In genomic region chr10:15344876-15345285, GRCh38 we compare ENCODE assay signal across 9 cellular contexts. TPM values are rescaled to one million over a fixed set of nuclear protein-coding genes. Genes with fewer than 3 reads are reported as not detected.
DNase-seq lines count a peak whose midpoint lies in the region; ATAC-seq and TF ChIP-seq lines count a peak whose summit lies in the region.
"Had no signal": no experiment of that assay in that cellular context is flagged by ENCODE, and none has a peak within 500 bp of the region (broad histone marks: within the 10 kb centered on the region; RNA-seq: fewer than 3 reads in every experiment).

No MANE protein-coding gene starts in this region.

- H3K36me3 ChIP-seq in Panc1 (ENCODE audit: control insufficient read depth, insufficient read depth, low read length): no peaks in the 10 kb centered on the region
- H3K36me3 ChIP-seq in tibial artery: no peaks in the 10 kb centered on the region
- H3K36me3 ChIP-seq in OCI-LY7 (ENCODE audit: insufficient read depth, low read length): no peaks in the 10 kb centered on the region
- H3K36me3 ChIP-seq: vagina had no signal

- H3K9me2 ChIP-seq in OCI-LY7 (ENCODE audit: insufficient read depth, low read length): no peaks in the 10 kb centered on the region

- DNase-seq in KBM-7: peak; percentile 94
- DNase-seq in Panc1 (ENCODE audit: low read depth, low spot score): no peak
- DNase-seq in fibroblast of mammary gland (ENCODE audit: low read depth): peak; percentile 59
- peak; percentile 69 for DNase-seq in retinal pigment epithelial cell (ENCODE audit: low read depth)
- DNase-seq in tibial artery: no peak
- DNase-seq in OCI-LY7 (ENCODE audit: low spot score): no peak
- DNase-seq in cerebellar nuclear complex (lab: John Stamatoyannopoulos, UW): no peak

- no peaks in the 10 kb centered on the region for H4K20me1 ChIP-seq in OCI-LY7 (ENCODE audit: insufficient read depth, low read length)

- BruUV-seq in Panc1 (replicated peaks; lab: Mats Ljungman, UMichigan) (no TSS peak), OCI-LY7 (replicated peaks; lab: Mats Ljungman, UMichigan) (no TSS peak)

- no peaks in the 10 kb centered on the region for H3K27me3 ChIP-seq in Panc1 (ENCODE audit: control insufficient read depth, insufficient read depth, low read length)
- H3K27me3 ChIP-seq in tibial artery: no peaks in the 10 kb centered on the region
- H3K27me3 ChIP-seq: vagina had no signal

- no peak overlapping the region for H3K4me3 ChIP-seq in Panc1 (ENCODE audit: low read depth in 2 of 2, low read length in 2 of 2)
- H3K4me3 ChIP-seq in fibroblast of mammary gland (ENCODE audit: control insufficient read depth, low read depth, low read length): no peak overlapping the region
- no peak overlapping the region for H3K4me3 ChIP-seq in retinal pigment epithelial cell (ENCODE audit: low read length)
- H3K4me3 ChIP-seq in tibial artery: no peak overlapping the region
- no peak overlapping the region for H3K4me3 ChIP-seq in OCI-LY7 (ENCODE audit: low read depth, low read length, poor library complexity, severe bottlenecking)
- H3K4me3 ChIP-seq: vagina had no signal

- CTCF ChIA-PET in Panc1 (lab: Charles Lee): no interaction called here
- CTCF ChIA-PET in OCI-LY7 (lab: Charles Lee; ENCODE audit: unreplicated experiment): no interaction called here

- no peak overlapping the region for H3K4me2 ChIP-seq in OCI-LY7 (ENCODE audit: low read length)

- ATAC-seq in Panc1 (no peak), GM18520 (IDR thresholded peaks at IDR 0.05; ENCODE audit: unreplicated experiment) (no peak)

- intact Hi-C loops in Panc1 (cut with micrococcal nuclease; ENCODE audit: unreplicated experiment) (no loop called here), tibial artery (cut with DNase I; ENCODE audit: low total_unique reads) (no loop called here), OCI-LY7 (cut with micrococcal nuclease; ENCODE audit: unreplicated experiment) (no loop called here)

- H2AFZ ChIP-seq in OCI-LY7 (ENCODE audit: low read length): no peak overlapping the region

- H3K79me2 ChIP-seq in OCI-LY7 (ENCODE audit: insufficient read depth, low read depth, low read length): no peaks in the 10 kb centered on the region

- no peak for TF ChIP-seq CTCF in Panc1 (IDR thresholded peaks at IDR 0.05)
- TF ChIP-seq CTCF in fibroblast of mammary gland (conservative IDR thresholded peaks at IDR 0.05; ENCODE audit: control insufficient read depth, insufficient read depth, low read depth, low read length): no peak
- no peak for TF ChIP-seq CTCF in retinal pigment epithelial cell (conservative IDR thresholded peaks at IDR 0.05; ENCODE audit: low read depth, low read length)
- TF ChIP-seq CTCF in tibial artery (IDR thresholded peaks at IDR 0.05): no peak
- no peak for TF ChIP-seq CTCF in OCI-LY7 (conservative IDR thresholded peaks at IDR 0.05; ENCODE audit: low read length)

- no peaks in the 10 kb centered on the region for H3K9me3 ChIP-seq in Panc1 (ENCODE audit: control insufficient read depth, insufficient read depth, low read depth, low read length)
- no peaks in the 10 kb centered on the region for H3K9me3 ChIP-seq in tibial artery
- H3K9me3 ChIP-seq in OCI-LY7 (ENCODE audit: low read length): no peaks in the 10 kb centered on the region
- H3K9me3 ChIP-seq: vagina had no signal

- H3K4me1 ChIP-seq in Panc1 (ENCODE audit: control insufficient read depth, insufficient read depth, low read length) (peaks cover 2% of the 10 kb centered on the region; the same call in 1 of the 2 replicates), tibial artery (peaks cover 0 to 6% (median 1%) of the 10 kb centered on the region in 4 donors), OCI-LY7 (ENCODE audit: insufficient read depth, low read length, poor library complexity, severe bottlenecking) (no peaks in the 10 kb centered on the region)

- in situ Hi-C loops in KBM-7 (cut with MboI; ENCODE audit: low pct_unique_long_range_greater_than_20kb, low sequenced_read_pairs) (no loop called here), Panc1 (cut with HindIII; ENCODE audit: low pct_unique_long_range_greater_than_20kb, low sequenced_read_pairs) (no loop called here)

- H3K27ac ChIP-seq in Panc1 (ENCODE audit: low read length) (0 out of 2 replicates have a peak overlapping the region, but pooled peaks have one; percentile 23), tibial artery (no peak overlapping the region), OCI-LY7 (ENCODE audit: low read depth, low read length, poor library complexity, severe bottlenecking) (no peak overlapping the region)
- H3K27ac ChIP-seq: vagina had no signal

- POLR2A ChIA-PET in Panc1 (lab: Charles Lee) (no interaction called here), OCI-LY7 (lab: Charles Lee) (interaction anchor here (0.7 kb wide), 1 partner anchor 1813 kb away, joined by 5 read pairs; no protein-coding TSS in a partner anchor)

RNA-seq across cellular contexts. Expression of gene FAM171A1, which starts 26.2 kb away (rescaled TPM):
- total RNA-seq in Panc1 (2021; ENCODE audit: unreplicated experiment) (19.2 TPM), OCI-LY7 (2022) (not detected in 2 replicates)
- 17.9 TPM for polyA plus RNA-seq in Panc1 (2012; ENCODE audit: insufficient read length)
- not detected in 2 replicates for total RNA-seq in OCI-LY7 (2014; rRNA removed; shearing (Covaris generic))

Comparison
In these comparisons a context has a peak if more than half of its experiments do, and no peak if none do; other contexts are left out.
1. DNase-seq: peak in KBM-7 (single experiment), fibroblast of mammary gland (single experiment) and retinal pigment epithelial cell (single experiment); none in Panc1 (single experiment), tibial artery (0 of 2), OCI-LY7 (single experiment) and cerebellar nuclear complex (0 of 2).
2. RNA of gene FAM171A1, which starts 26.2 kb away (total RNA-seq): 19.2 TPM in Panc1 (single experiment); not detected in OCI-LY7; every median in the first group is over 10 times any median in the second.